ENCODE assay signal across 19 cellular contexts in the genomic region with DNA sequence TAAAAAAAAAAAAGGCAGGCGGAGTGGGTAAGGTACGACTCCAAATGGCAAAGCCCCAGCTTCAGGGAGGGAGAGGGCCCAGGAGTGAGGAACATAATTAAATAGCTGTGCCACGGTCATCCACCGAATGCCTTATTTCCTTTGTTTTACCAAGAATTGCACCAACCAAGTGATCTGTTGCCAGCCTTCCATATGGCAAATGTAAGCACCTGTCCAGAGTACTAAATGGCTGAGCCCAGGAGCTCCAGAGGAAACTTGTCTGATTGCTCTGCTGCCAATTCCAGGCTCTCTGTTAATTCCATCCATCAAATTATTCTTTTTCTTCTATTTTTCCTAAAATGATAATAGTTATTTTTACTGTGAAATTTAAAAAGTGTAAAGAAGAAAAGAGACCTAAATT.
A peak's percentile ranks its signal among the peaks of the same experiment; 100 is the strongest.
DNase-seq lines count a peak whose midpoint lies in the region; ATAC-seq and TF ChIP-seq lines count a peak whose summit lies in the region.
"Had no signal": no experiment of that assay in that cellular context is flagged by ENCODE, and none has a peak within 500 bp of the region (broad histone marks: within the 10 kb centered on the region; RNA-seq: fewer than 3 reads in every experiment).

No MANE protein-coding gene starts in this region.

- H3K4me3 ChIP-seq in spleen, result no peak overlapping the region
- H3K4me3 ChIP-seq: SK-N-MC had no signal

- peaks cover 0 to 1% (median 0%) of the 10 kb centered on the region in 7 donors for H3K9me3 Mint-ChIP-seq in CD14-positive monocyte
- H3K9me3 Mint-ChIP-seq: IgD-negative memory B cell had no signal

- H3K36me3 Mint-ChIP-seq in CD14-positive monocyte, result peaks cover 1 to 17% of the 10 kb centered on the region in 2 donors
- H3K36me3 Mint-ChIP-seq: CD4-positive, CD25-positive, alpha-beta regulatory T cell; IgD-negative memory B cell had no signal

- no peaks in the 10 kb centered on the region for H3K27me3 ChIP-seq in spleen (replicated peaks in 1 of 7)

- no peaks in the 10 kb centered on the region for H3K36me3 ChIP-seq in spleen

- TF ChIP-seq CTCF in CD14-positive monocyte (IDR thresholded peaks at IDR 0.05) (no peak), spleen (IDR thresholded peaks at IDR 0.05 in 8 of 11, conservative IDR thresholded peaks at IDR 0.05 in 3 of 11) (no peak)

- no peak for ATAC-seq in GM19455 (IDR thresholded peaks at IDR 0.05; ENCODE audit: unreplicated experiment)

- H3K27ac ChIP-seq in spleen, result peak overlapping the region in 6 of 8 donors; percentile 41 to 79 (median 62)
- H3K27ac ChIP-seq: 22Rv1, KMS-11, SK-N-MC had no signal

- peaks cover 0 to 4% (median 3%) of the 10 kb centered on the region in 3 donors for H3K27me3 Mint-ChIP-seq in CD14-positive monocyte (ENCODE audit: low read depth in 3 of 3)
- H3K27me3 Mint-ChIP-seq: B cell had no signal

- DNase-seq in DMS 273 (lab: John Stamatoyannopoulos, UW; ENCODE audit: unreplicated experiment) (peak; percentile 62), DMS 273 treated with DMSO at 0.1 percent for 48 hours (lab: John Stamatoyannopoulos, UW) (no peak), CD14-positive monocyte (ENCODE audit: low spot score) (no peak), cerebellar cortex (ENCODE audit: low spot score) (peak; percentile 7), spleen (no peak), NCI-H1092 treated with DMSO at 0.1 percent for 48 hours (lab: John Stamatoyannopoulos, UW) (no peak)
- DNase-seq: CD4-positive, CD25-positive, alpha-beta regulatory T cell; NCI-H1092; NCI-H1436; NCI-H187; NCI-H2081 treated with DMSO at 0.1 percent for 48 hours; NCI-H82; SIG-M5 had no signal

- intact Hi-C loops in CD14-positive monocyte (cut with micrococcal nuclease), result loop anchor here in 1 of 2 donors (10.0 kb wide), 1 partner anchor 348 kb away; no protein-coding TSS in a partner anchor
- intact Hi-C loops in spleen (cut with DNase I; ENCODE audit: low total_unique reads), result no loop called here

- no peaks in the 10 kb centered on the region for H3K9me3 ChIP-seq in spleen

- H3K27ac Mint-ChIP-seq in CD14-positive monocyte, result peak overlapping the region; percentile 79 to 99 (median 97)
- H3K27ac Mint-ChIP-seq: CD4-positive, CD25-positive, alpha-beta regulatory T cell; IgD-negative memory B cell had no signal

- H3K4me1 Mint-ChIP-seq in CD14-positive monocyte, result peaks cover 82% of the 10 kb centered on the region

- no peak for TF ChIP-seq POLR2A in spleen (IDR thresholded peaks at IDR 0.05)

- H3K4me1 ChIP-seq in spleen, result peaks cover 38 to 100% (median 74%) of the 10 kb centered on the region in 6 donors

- H3K4me3 Mint-ChIP-seq in CD14-positive monocyte, result no peak overlapping the region
- H3K4me3 Mint-ChIP-seq: CD4-positive, CD25-positive, alpha-beta regulatory T cell; IgD-negative memory B cell had no signal

- 71 to 79% (median 73%) methylated on average over 4 of the region's 4 CpGs for WGBS in spleen, 5 donors

Comparison
In these comparisons a context has a peak if more than half of its experiments do, and no peak if none do; other contexts are left out.
1. DNase-seq: peak in DMS 273 (single experiment) and cerebellar cortex (single experiment); none in DMS 273 treated with DMSO at 0.1 percent for 48 hours (single experiment), CD14-positive monocyte (single experiment), spleen (single experiment) and NCI-H1092 treated with DMSO at 0.1 percent for 48 hours (single experiment).